32 cellular contexts compared by ENCODE assay signal in genomic region chr5:148990817-148991216, GRCh38.
"Had no signal": no experiment of that assay in that cellular context is flagged by ENCODE, and none has a peak within 500 bp of the region (broad histone marks: within the 10 kb centered on the region; RNA-seq: fewer than 3 reads in every experiment).

No MANE protein-coding gene starts in this region.

- H3K27ac ChIP-seq: adrenal gland, body of pancreas, brain microvascular endothelial cell, cardiac muscle cell, VCaP had no signal

- H3K9me3 ChIP-seq: adrenal gland, body of pancreas had no signal

- H3K27me3 ChIP-seq: adrenal gland, body of pancreas, brain microvascular endothelial cell, cardiac muscle cell had no signal

- H3K4me3 ChIP-seq: adrenal gland, body of pancreas, cardiac muscle cell had no signal

- DNase-seq: activated B cell treated with CpG ODN at 0.5 μM for 24 hours; activated CD4-positive, alpha-beta memory T cell treated with anti-CD3 and anti-CD28 coated beads for 36 hours; activated CD4-positive, alpha-beta T cell treated with anti-CD3 and anti-CD28 coated beads for 4 hours; activated CD4-positive, alpha-beta T cell treated with anti-CD3 and anti-CD28 coated beads, Interleukin-2, amount 10 ng/mL, durations not matched to agents 24 days and 14 days; activated CD4-positive, alpha-beta T cell treated with anti-CD3 and anti-CD28 coated beads, Interleukin-2, amount 50 U/mL, for 1 hour; activated CD4-positive, alpha-beta T cell treated with anti-CD3 and anti-CD28 coated beads, Interleukin-2, amount 50 U/mL, for 4 hours; activated CD4-positive, CD25-positive, alpha-beta regulatory T cell treated with anti-CD3 and anti-CD28 coated beads, Interleukin-2, amount 50 U/mL, for 72 hours; activated CD8-positive, alpha-beta memory T cell treated with anti-CD3 and anti-CD28 coated beads, Interleukin-2, amount 50 U/mL, for 4 hours; activated CD8-positive, alpha-beta T cell treated with anti-CD3 and anti-CD28 coated beads for 36 hours; activated effector memory CD4-positive, alpha-beta T cell treated with anti-CD3 and anti-CD28 coated beads, Interleukin-2, amount 50 U/mL, for 16 hours; activated gamma-delta T cell treated with Interleukin-2 at 50 U/mL for 16 hours; activated naive CD4-positive, alpha-beta T cell; activated naive CD4-positive, alpha-beta T cell treated with anti-CD3 and anti-CD28 coated beads for 36 hours; activated naive CD4-positive, alpha-beta T cell treated with anti-CD3 and anti-CD28 coated beads, Interleukin-2, amount 50 U/mL, for 16 hours; activated naive CD8-positive, alpha-beta T cell treated with anti-CD3 and anti-CD28 coated beads for 36 hours; activated T-cell treated with anti-CD3 and anti-CD28 coated beads for 4 hours; activated T-cell treated with anti-CD3 and anti-CD28 coated beads, Interleukin-2, amount 50 U/mL, for 1 hour; activated T-cell treated with anti-CD3 and anti-CD28 coated beads, Interleukin-2, amount 50 U/mL, for 4 hours; activated T-cell treated with anti-CD3 and anti-CD28 coated beads, Interleukin-2, amount 50 U/mL, for 72 hours; adrenal gland; amniotic stem cell; aorta; body of pancreas; brain microvascular endothelial cell; central memory CD4-positive, alpha-beta T cell; T-helper 1 cell; T-helper 2 cell; T-helper 9 cell had no signal

- H3K36me3 ChIP-seq: adrenal gland, brain microvascular endothelial cell, cardiac muscle cell had no signal

- ATAC-seq: activated CD8-positive, alpha-beta T cell treated with anti-CD3 and anti-CD28 coated beads for 36 hours; activated naive CD4-positive, alpha-beta T cell treated with anti-CD3 and anti-CD28 coated beads, Interleukin-2, amount 50 U/mL, for 72 hours; activated T-cell treated with anti-CD3 and anti-CD28 coated beads, Interleukin-2, amount 50 U/mL, for 4 hours; activated T-cell treated with anti-CD3 and anti-CD28 coated beads, Interleukin-2, amount 50 U/mL, for 72 hours; activated T-helper 17 cell treated with anti-CD3 and anti-CD28 coated beads, Interleukin-2, amount 50 U/mL, for 72 hours; body of pancreas had no signal

- H3K4me1 ChIP-seq: adrenal gland, body of pancreas had no signal
